ENCODE assay signal across 37 cellular contexts in genomic region chr5:38226091-38226490, GRCh38. TPM values are rescaled to one million over a fixed set of nuclear protein-coding genes. Genes with fewer than 3 reads are reported as not detected.
"Had no signal": no experiment of that assay in that cellular context is flagged by ENCODE, and none has a peak within 500 bp of the region (broad histone marks: within the 10 kb centered on the region; RNA-seq: fewer than 3 reads in every experiment).

No MANE protein-coding gene starts in this region.

- H3K9me3 Mint-ChIP-seq: activated CD4-positive, alpha-beta T cell treated with anti-CD3 and anti-CD28 coated beads, Interleukin-2, amount 10 ng/mL, durations not matched to agents 24 days and 14 days; activated naive CD4-positive, alpha-beta T cell treated with anti-CD3 and anti-CD28 coated beads, Interleukin-2, amount 50 U/mL, for 24 hours; activated T-helper 1 cell treated with anti-CD3 and anti-CD28 coated beads, Interleukin-12 subunit alpha, Interleukin-12 subunit beta, Interleukin-2, Interleukin-4 antibody, amounts not matched to agents 30 ng/mL and 10 ng/mL and 1 ng/mL, durations not matched to agents 14 hours and 24 hours and 36 hours; activated T-helper 2 cell treated with anti-CD3 and anti-CD28 coated beads, Interferon-gamma antibody, Interleukin-2, Interleukin-4, amounts not matched to agents 10 μg/mL and 5 μg/mL and 100 μg/mL, durations not matched to agents 14 hours and 24 hours and 36 hours; dendritic cell treated with granulocyte-macrophage colony-stimulating factor and Interleukin-4, amounts not matched to agents 40 ng/mL and 50 ng/mL, for 4 days; T-helper 2 cell treated with Interferon-gamma antibody and Interleukin-4, amounts not matched to agents 5 μg/mL and 100 μg/mL, for 36 hours had no signal

- H3K36me3 ChIP-seq: adrenal gland, ascending aorta, breast epithelium, cardiac muscle cell, esophagus muscularis mucosa, gastroesophageal sphincter, heart right ventricle had no signal

- H3K27me3 ChIP-seq: adrenal gland, ascending aorta, breast epithelium, cardiac muscle cell, esophagus muscularis mucosa, gastroesophageal sphincter had no signal

- H3K4me1 ChIP-seq: adrenal gland, ascending aorta, breast epithelium, esophagus muscularis mucosa, gastroesophageal sphincter, heart right ventricle had no signal

- H3K27me3 Mint-ChIP-seq: activated CD4-positive, alpha-beta memory T cell treated with anti-CD3 and anti-CD28 coated beads for 36 hours; activated CD4-positive, alpha-beta T cell treated with anti-CD3 and anti-CD28 coated beads, Interleukin-2, amount 10 ng/mL, durations not matched to agents 24 days and 14 days; activated CD8-positive, alpha-beta memory T cell treated with anti-CD3 and anti-CD28 coated beads, Interleukin-2, amount 10 ng/mL, durations not matched to agents 7 days and 5 days; activated naive CD8-positive, alpha-beta T cell treated with anti-CD3 and anti-CD28 coated beads for 36 hours; activated naive CD8-positive, alpha-beta T cell treated with anti-CD3 and anti-CD28 coated beads, Interleukin-2, amount 50 U/mL, for 24 hours; dendritic cell treated with granulocyte-macrophage colony-stimulating factor and Interleukin-4, amounts not matched to agents 40 ng/mL and 50 ng/mL, for 4 days; effector memory CD8-positive, alpha-beta T cell had no signal

- H3K9me3 ChIP-seq: adrenal gland, ascending aorta, esophagus muscularis mucosa had no signal

- H3K27ac ChIP-seq: adrenal gland, ascending aorta, breast epithelium, cardiac muscle cell, coronary artery, dorsolateral prefrontal cortex, esophagus muscularis mucosa, gastroesophageal sphincter, heart right ventricle had no signal

- H3K36me3 Mint-ChIP-seq: activated CD4-positive, alpha-beta memory T cell treated with anti-CD3 and anti-CD28 coated beads for 36 hours; activated CD8-positive, alpha-beta memory T cell treated with anti-CD3 and anti-CD28 coated beads, Interleukin-2, amount 10 ng/mL, durations not matched to agents 7 days and 5 days; activated naive CD4-positive, alpha-beta T cell treated with anti-CD3 and anti-CD28 coated beads, Interleukin-2, amount 50 U/mL, for 24 hours; activated naive CD8-positive, alpha-beta T cell treated with anti-CD3 and anti-CD28 coated beads for 36 hours; brain had no signal

- DNase-seq: activated CD4-positive, alpha-beta memory T cell treated with anti-CD3 and anti-CD28 coated beads for 36 hours; activated CD4-positive, alpha-beta T cell treated with anti-CD3 and anti-CD28 coated beads for 36 hours; activated CD4-positive, alpha-beta T cell treated with anti-CD3 and anti-CD28 coated beads, Interleukin-2, amount 10 ng/mL, durations not matched to agents 24 days and 14 days; activated CD4-positive, CD25-positive, alpha-beta regulatory T cell; activated CD4-positive, CD25-positive, alpha-beta regulatory T cell treated with anti-CD3 and anti-CD28 coated beads, Interleukin-2, amount 50 U/mL, for 72 hours; activated CD8-positive, alpha-beta memory T cell treated with anti-CD3 and anti-CD28 coated beads, Interleukin-2, amount 10 ng/mL, durations not matched to agents 7 days and 5 days; activated CD8-positive, alpha-beta memory T cell treated with anti-CD3 and anti-CD28 coated beads, Interleukin-2, amount 50 U/mL, for 4 hours; activated CD8-positive, alpha-beta T cell treated with anti-CD3 and anti-CD28 coated beads, Interleukin-2, amount 10 ng/mL, durations not matched to agents 7 days and 5 days; activated effector memory CD4-positive, alpha-beta T cell treated with anti-CD3 and anti-CD28 coated beads, Interleukin-2, amount 50 U/mL, for 16 hours; activated naive CD4-positive, alpha-beta T cell treated with anti-CD3 and anti-CD28 coated beads for 36 hours; activated naive CD8-positive, alpha-beta T cell treated with anti-CD3 and anti-CD28 coated beads for 36 hours; activated naive CD8-positive, alpha-beta T cell treated with anti-CD3 and anti-CD28 coated beads, Interleukin-2, amount 50 U/mL, for 24 hours; activated T-cell treated with anti-CD3 and anti-CD28 coated beads, Interleukin-2, amount 50 U/mL, for 1 hour; activated T-cell treated with anti-CD3 and anti-CD28 coated beads, Interleukin-2, amount 50 U/mL, for 48 hours; adrenal gland; central memory CD4-positive, alpha-beta T cell; dorsolateral prefrontal cortex; effector memory CD8-positive, alpha-beta T cell; erythroblast; foreskin melanocyte; heart right ventricle; hippocampal formation; T-helper 17 cell; T1000 had no signal

- H3K27ac Mint-ChIP-seq: activated CD4-positive, alpha-beta memory T cell treated with anti-CD3 and anti-CD28 coated beads for 36 hours; activated CD4-positive, alpha-beta T cell treated with anti-CD3 and anti-CD28 coated beads for 36 hours; activated CD4-positive, alpha-beta T cell treated with anti-CD3 and anti-CD28 coated beads, Interleukin-2, amount 10 ng/mL, durations not matched to agents 24 days and 14 days; activated CD8-positive, alpha-beta memory T cell treated with anti-CD3 and anti-CD28 coated beads, Interleukin-2, amount 10 ng/mL, durations not matched to agents 7 days and 5 days; activated CD8-positive, alpha-beta T cell treated with anti-CD3 and anti-CD28 coated beads, Interleukin-2, amount 10 ng/mL, durations not matched to agents 7 days and 5 days; activated naive CD4-positive, alpha-beta T cell treated with anti-CD3 and anti-CD28 coated beads for 36 hours; activated naive CD4-positive, alpha-beta T cell treated with anti-CD3 and anti-CD28 coated beads, Interleukin-2, amount 50 U/mL, for 24 hours; activated naive CD8-positive, alpha-beta T cell treated with anti-CD3 and anti-CD28 coated beads for 36 hours; activated naive CD8-positive, alpha-beta T cell treated with anti-CD3 and anti-CD28 coated beads, Interleukin-2, amount 50 U/mL, for 24 hours; activated T-helper 1 cell treated with anti-CD3 and anti-CD28 coated beads, Interleukin-12 subunit alpha, Interleukin-12 subunit beta, Interleukin-2, Interleukin-4 antibody, amounts not matched to agents 30 ng/mL and 10 ng/mL and 1 ng/mL, durations not matched to agents 14 hours and 24 hours and 36 hours; activated T-helper 2 cell treated with anti-CD3 and anti-CD28 coated beads, Interferon-gamma antibody, Interleukin-2, Interleukin-4, amounts not matched to agents 10 μg/mL and 5 μg/mL and 100 μg/mL, durations not matched to agents 14 hours and 24 hours and 36 hours; brain; dendritic cell treated with granulocyte-macrophage colony-stimulating factor and Interleukin-4, amounts not matched to agents 40 ng/mL and 50 ng/mL, for 4 days; effector memory CD8-positive, alpha-beta T cell; T-helper 17 cell; T-helper 2 cell treated with Interferon-gamma antibody and Interleukin-4, amounts not matched to agents 5 μg/mL and 100 μg/mL, for 36 hours had no signal

- H3K4me3 ChIP-seq: adrenal gland, ascending aorta, breast epithelium, cardiac muscle cell, coronary artery, dorsolateral prefrontal cortex, esophagus muscularis mucosa, gastroesophageal sphincter, heart right ventricle had no signal

- H3K4me3 Mint-ChIP-seq: activated CD4-positive, alpha-beta memory T cell treated with anti-CD3 and anti-CD28 coated beads for 36 hours; activated CD4-positive, alpha-beta T cell treated with anti-CD3 and anti-CD28 coated beads for 36 hours; activated CD4-positive, alpha-beta T cell treated with anti-CD3 and anti-CD28 coated beads, Interleukin-2, amount 10 ng/mL, durations not matched to agents 24 days and 14 days; activated CD8-positive, alpha-beta memory T cell treated with anti-CD3 and anti-CD28 coated beads, Interleukin-2, amount 10 ng/mL, durations not matched to agents 7 days and 5 days; activated CD8-positive, alpha-beta T cell treated with anti-CD3 and anti-CD28 coated beads, Interleukin-2, amount 10 ng/mL, durations not matched to agents 7 days and 5 days; activated naive CD4-positive, alpha-beta T cell treated with anti-CD3 and anti-CD28 coated beads for 36 hours; activated naive CD4-positive, alpha-beta T cell treated with anti-CD3 and anti-CD28 coated beads, Interleukin-2, amount 50 U/mL, for 24 hours; activated naive CD8-positive, alpha-beta T cell treated with anti-CD3 and anti-CD28 coated beads for 36 hours; activated naive CD8-positive, alpha-beta T cell treated with anti-CD3 and anti-CD28 coated beads, Interleukin-2, amount 50 U/mL, for 24 hours; activated T-helper 1 cell treated with anti-CD3 and anti-CD28 coated beads, Interleukin-12 subunit alpha, Interleukin-12 subunit beta, Interleukin-2, Interleukin-4 antibody, amounts not matched to agents 30 ng/mL and 10 ng/mL and 1 ng/mL, durations not matched to agents 14 hours and 24 hours and 36 hours; brain; dendritic cell treated with granulocyte-macrophage colony-stimulating factor and Interleukin-4, amounts not matched to agents 40 ng/mL and 50 ng/mL, for 4 days; effector memory CD8-positive, alpha-beta T cell; T-helper 17 cell; T-helper 2 cell treated with Interferon-gamma antibody and Interleukin-4, amounts not matched to agents 5 μg/mL and 100 μg/mL, for 36 hours had no signal

- H3K4me1 Mint-ChIP-seq: activated CD4-positive, alpha-beta T cell treated with anti-CD3 and anti-CD28 coated beads for 36 hours; activated CD4-positive, alpha-beta T cell treated with anti-CD3 and anti-CD28 coated beads, Interleukin-2, amount 10 ng/mL, durations not matched to agents 24 days and 14 days; activated CD8-positive, alpha-beta memory T cell treated with anti-CD3 and anti-CD28 coated beads, Interleukin-2, amount 10 ng/mL, durations not matched to agents 7 days and 5 days; activated naive CD4-positive, alpha-beta T cell treated with anti-CD3 and anti-CD28 coated beads, Interleukin-2, amount 50 U/mL, for 24 hours; activated naive CD8-positive, alpha-beta T cell treated with anti-CD3 and anti-CD28 coated beads for 36 hours; activated naive CD8-positive, alpha-beta T cell treated with anti-CD3 and anti-CD28 coated beads, Interleukin-2, amount 50 U/mL, for 24 hours; brain; T-helper 17 cell had no signal

RNA-seq across cellular contexts. Expression of gene EGFLAM, which starts 32.3 kb away (rescaled TPM):
- total RNA-seq: activated CD4-positive, alpha-beta memory T cell treated with anti-CD3 and anti-CD28 coated beads for 36 hours; activated CD4-positive, alpha-beta T cell treated with anti-CD3 and anti-CD28 coated beads for 36 hours; activated CD4-positive, alpha-beta T cell treated with anti-CD3 and anti-CD28 coated beads, Interleukin-2, amount 10 ng/mL, durations not matched to agents 24 days and 14 days; activated CD8-positive, alpha-beta memory T cell treated with anti-CD3 and anti-CD28 coated beads for 36 hours; activated CD8-positive, alpha-beta memory T cell treated with anti-CD3 and anti-CD28 coated beads, Interleukin-2, amount 10 ng/mL, durations not matched to agents 7 days and 5 days; activated CD8-positive, alpha-beta T cell treated with anti-CD3 and anti-CD28 coated beads, Interleukin-2, amount 10 ng/mL, durations not matched to agents 7 days and 5 days; activated naive CD4-positive, alpha-beta T cell treated with anti-CD3 and anti-CD28 coated beads for 36 hours; activated naive CD8-positive, alpha-beta T cell treated with anti-CD3 and anti-CD28 coated beads for 36 hours; activated T-helper 1 cell treated with anti-CD3 and anti-CD28 coated beads, Interleukin-12 subunit alpha, Interleukin-12 subunit beta, Interleukin-2, Interleukin-4 antibody, amounts not matched to agents 30 ng/mL and 10 ng/mL and 1 ng/mL, durations not matched to agents 14 hours and 24 hours and 36 hours; activated T-helper 2 cell treated with anti-CD3 and anti-CD28 coated beads, Interferon-gamma antibody, Interleukin-2, Interleukin-4, amounts not matched to agents 10 μg/mL and 5 μg/mL and 100 μg/mL, durations not matched to agents 14 hours and 24 hours and 36 hours; T-helper 17 cell had no signal
